1 cellular context compared by ENCODE assay signal in the genomic region with DNA sequence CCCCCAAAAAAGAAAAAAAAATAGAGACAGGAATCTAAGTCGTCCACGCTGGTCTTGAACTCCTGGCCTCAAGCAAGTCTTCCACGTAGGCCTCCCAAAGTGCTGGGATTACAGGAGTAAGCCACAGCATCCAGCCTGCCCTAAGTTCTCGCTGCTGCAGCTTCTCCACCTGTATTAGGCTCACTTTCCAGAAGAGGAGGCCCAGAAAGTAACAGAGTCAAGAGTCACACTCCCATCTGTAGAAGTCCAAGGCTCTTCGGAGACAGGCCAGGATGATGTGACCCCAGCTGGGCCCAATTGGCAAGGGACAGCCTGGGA.
TF ChIP-seq lines count a peak whose summit lies in the region.

No MANE protein-coding gene starts in this region.

TF ChIP-seq in HepG2, 621 proteins besides CTCF, POLR2A, EP300 and RAD21:
- TF ChIP-seq SP4 (CRISPR knock-in tag; IDR thresholded peaks at IDR 0.05) (0 out of 2 replicates have a peak, but pooled peaks have one; percentile 49), MED1 (CRISPR knock-in tag; IDR thresholded peaks at IDR 0.05) (0 out of 2 replicates have a peak, but pooled peaks have one; percentile 24), IKZF1 (IDR thresholded peaks at IDR 0.05) (no peak), ZNF891 (CRISPR knock-in tag; IDR thresholded peaks at IDR 0.05) (0 out of 2 replicates have a peak, but pooled peaks have one; percentile 14), ZNF335 (CRISPR knock-in tag; IDR thresholded peaks at IDR 0.05) (no peak), MEF2D (CRISPR knock-in tag; IDR thresholded peaks at IDR 0.05) (no peak), ZNF121 (CRISPR knock-in tag; IDR thresholded peaks at IDR 0.05) (peak; percentile 75; the same call in 1 of the 2 replicates), BRD4 (CRISPR knock-in tag; IDR thresholded peaks at IDR 0.05) (0 out of 2 replicates have a peak, but pooled peaks have one; percentile 33), ZNF24 (IDR thresholded peaks at IDR 0.05) (no peak), MAF1 (CRISPR knock-in tag; IDR thresholded peaks at IDR 0.05; ENCODE audit: borderline replicate concordance) (no peak), HOXA3 (CRISPR knock-in tag; IDR thresholded peaks at IDR 0.05) (peak; percentile 15; the same call in 1 of the 2 replicates), TAF1 (CRISPR knock-in tag; IDR thresholded peaks at IDR 0.05) (0 out of 2 replicates have a peak, but pooled peaks have one; percentile 4), THRA (CRISPR knock-in tag; IDR thresholded peaks at IDR 0.05; ENCODE audit: borderline replicate concordance) (0 out of 2 replicates have a peak, but pooled peaks have one; percentile 15), SPEN (CRISPR knock-in tag; IDR thresholded peaks at IDR 0.05; ENCODE audit: low read depth) (no peak)
